ENCODE assay signal across 18 cellular contexts in the genomic region with DNA sequence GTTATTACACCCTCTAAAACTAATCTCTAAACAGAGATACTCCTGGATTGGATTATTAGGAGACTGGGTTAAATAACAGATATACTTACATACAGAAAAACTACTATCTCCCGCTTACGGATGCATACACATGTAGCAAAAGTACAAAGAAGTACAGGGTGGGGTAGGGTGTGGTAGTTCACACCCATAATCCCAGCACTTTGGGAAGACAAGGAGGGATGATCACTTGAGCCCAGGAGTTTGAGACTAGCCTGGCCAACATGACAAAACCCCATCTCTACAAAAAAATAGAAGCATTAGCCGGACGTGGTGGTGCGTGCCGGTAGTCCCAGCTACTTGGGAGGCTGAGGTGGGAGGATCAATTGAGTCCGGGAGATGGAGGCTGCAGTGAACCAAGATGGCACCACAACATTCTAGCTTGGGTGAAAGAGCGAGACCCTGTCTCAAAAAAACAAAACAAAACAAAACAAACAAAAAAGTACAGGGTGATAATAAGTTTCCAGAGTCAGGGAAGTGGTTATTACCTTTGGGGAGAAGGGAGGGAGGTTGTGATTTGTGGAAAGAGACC. TPM values are rescaled to one million over a fixed set of nuclear protein-coding genes. Genes with fewer than 3 reads are reported as not detected.
DNase-seq lines count a peak whose midpoint lies in the region; ATAC-seq, FAIRE-seq and TF ChIP-seq lines count a peak whose summit lies in the region.
"Had no signal": no experiment of that assay in that cellular context is flagged by ENCODE, and none has a peak within 500 bp of the region (broad histone marks: within the 10 kb centered on the region; RNA-seq: fewer than 3 reads in every experiment).

No MANE protein-coding gene starts in this region.

- H3K4me1 ChIP-seq in DND-41 (ENCODE audit: insufficient read depth, low read length) = peaks cover 48% of the 10 kb centered on the region
- H3K4me1 ChIP-seq in small intestine (ENCODE audit: control insufficient read depth in 2 of 2, insufficient read depth in 1 of 2, low read depth in 1 of 2, low read length in 1 of 2) = peaks cover 2 to 8% of the 10 kb centered on the region in 2 donors

- no peaks in the 10 kb centered on the region for H3K9me3 ChIP-seq in DND-41 (ENCODE audit: insufficient read depth, low read length, severe bottlenecking)
- H3K9me3 ChIP-seq in small intestine (ENCODE audit: control insufficient read depth, low read depth) = no peaks in the 10 kb centered on the region

- H3K36me3 Mint-ChIP-seq in activated T-cell treated with anti-CD3 and anti-CD28 coated beads, Interleukin-2, amount 50 U/mL, for 72 hours (ENCODE audit: insufficient read depth in 2 of 2) = peaks cover 23 to 35% of the 10 kb centered on the region in 2 donors
- peaks cover 46% of the 10 kb centered on the region for H3K36me3 Mint-ChIP-seq in activated T-helper 1 cell treated with anti-CD3 and anti-CD28 coated beads, Interleukin-12 subunit alpha, Interleukin-12 subunit beta, Interleukin-2, Interleukin-4 antibody, amounts not matched to agents 30 ng/mL and 10 ng/mL and 1 ng/mL, durations not matched to agents 14 hours and 24 hours and 36 hours (ENCODE audit: low read depth)

- H2AFZ ChIP-seq in DND-41 (ENCODE audit: low read depth, low read length) = no peak overlapping the region

- TF ChIP-seq CTCF in DND-41 (IDR thresholded peaks at IDR 0.05; ENCODE audit: borderline replicate concordance, extremely low read depth, low read length, poor library complexity, severe bottlenecking) = no peak
- TF ChIP-seq CTCF in coronary artery (IDR thresholded peaks at IDR 0.05) = no peak

- no peak for FAIRE-seq in small intestine (lab: Jason Lieb, UNC)
- FAIRE-seq: GM12892 had no signal

- peak overlapping the region; percentile 3 for H3K27ac Mint-ChIP-seq in activated T-cell treated with anti-CD3 and anti-CD28 coated beads, Interleukin-2, amount 50 U/mL, for 72 hours
- peak overlapping the region; percentile 83 for H3K27ac Mint-ChIP-seq in activated T-helper 1 cell treated with anti-CD3 and anti-CD28 coated beads, Interleukin-12 subunit alpha, Interleukin-12 subunit beta, Interleukin-2, Interleukin-4 antibody, amounts not matched to agents 30 ng/mL and 10 ng/mL and 1 ng/mL, durations not matched to agents 14 hours and 24 hours and 36 hours
- H3K27ac Mint-ChIP-seq: memory B cell had no signal

- intact Hi-C loops in activated T-helper 1 cell treated with anti-CD3 and anti-CD28 coated beads, Interleukin-12 subunit alpha, Interleukin-12 subunit beta, Interleukin-2, Interleukin-4 antibody, amounts not matched to agents 30 ng/mL and 10 ng/mL and 1 ng/mL, durations not matched to agents 14 hours and 24 hours and 36 hours (cut with micrococcal nuclease) = no loop called here

- no peak overlapping the region for H3K4me2 ChIP-seq in DND-41 (ENCODE audit: insufficient read depth, low read length)

- H3K27ac ChIP-seq in DND-41 (ENCODE audit: low read length) = peak overlapping the region; percentile 12; the same call in 1 of the 2 replicates
- H3K27ac ChIP-seq in small intestine (ENCODE audit: low read depth in 1 of 2, low read length in 1 of 2) = no peak overlapping the region
- H3K27ac ChIP-seq in coronary artery = no peak overlapping the region
- H3K27ac ChIP-seq: brain microvascular endothelial cell had no signal

- H3K4me1 Mint-ChIP-seq in activated T-cell treated with anti-CD3 and anti-CD28 coated beads, Interleukin-2, amount 50 U/mL, for 72 hours (ENCODE audit: low read depth) = peaks cover 91% of the 10 kb centered on the region
- H3K4me1 Mint-ChIP-seq in activated T-helper 1 cell treated with anti-CD3 and anti-CD28 coated beads, Interleukin-12 subunit alpha, Interleukin-12 subunit beta, Interleukin-2, Interleukin-4 antibody, amounts not matched to agents 30 ng/mL and 10 ng/mL and 1 ng/mL, durations not matched to agents 14 hours and 24 hours and 36 hours (ENCODE audit: low read depth) = peaks cover 77% of the 10 kb centered on the region

- H3K27me3 ChIP-seq in DND-41 (ENCODE audit: insufficient read depth, low read length, poor library complexity) (no peaks in the 10 kb centered on the region), small intestine (ENCODE audit: control insufficient read depth in 2 of 2, insufficient read depth in 2 of 2, low read length in 2 of 2) (no peaks in the 10 kb centered on the region)
- H3K27me3 ChIP-seq: brain microvascular endothelial cell had no signal

- no peak overlapping the region for H3K9ac ChIP-seq in DND-41 (ENCODE audit: low read depth, low read length)

- no peak for DNase-seq in activated T-cell treated with anti-CD3 and anti-CD28 coated beads, Interleukin-2, amount 50 U/mL, for 72 hours
- no peak for DNase-seq in activated T-cell treated with anti-CD3 and anti-CD28 coated beads, Interleukin-2, amount 50 U/mL, for 1 hour
- DNase-seq in DND-41 = no peak
- no peak for DNase-seq in activated T-helper 1 cell treated with anti-CD3 and anti-CD28 coated beads, Interleukin-12 subunit alpha, Interleukin-12 subunit beta, Interleukin-2, Interleukin-4 antibody, amounts not matched to agents 30 ng/mL and 10 ng/mL and 1 ng/mL, durations not matched to agents 14 hours and 24 hours and 36 hours (ENCODE audit: low spot score)
- DNase-seq in small intestine = peak; percentile 36
- DNase-seq in coronary artery (ENCODE audit: low spot score) = no peak
- DNase-seq in NCI-H1048 (lab: John Stamatoyannopoulos, UW) = no peak
- DNase-seq: brain microvascular endothelial cell; DMS79; GOT3; NCI-H2029 treated with DMSO at 0.1 percent for 48 hours; NCI-H446; NK-92 treated with Interleukin-12 subunit alpha and Interleukin-12 subunit beta, amount 100 ng/mL, for 24 hours had no signal

- H3K36me3 ChIP-seq in DND-41 (ENCODE audit: insufficient read depth, low read length) = peaks cover 28% of the 10 kb centered on the region
- H3K36me3 ChIP-seq in small intestine (ENCODE audit: control insufficient read depth in 2 of 2, insufficient read depth in 2 of 2, low read length in 2 of 2) = peaks cover 5 to 23% of the 10 kb centered on the region in 2 donors

- H3K4me3 Mint-ChIP-seq in activated T-cell treated with anti-CD3 and anti-CD28 coated beads, Interleukin-2, amount 50 U/mL, for 72 hours = no peak overlapping the region
- H3K4me3 Mint-ChIP-seq in activated T-helper 1 cell treated with anti-CD3 and anti-CD28 coated beads, Interleukin-12 subunit alpha, Interleukin-12 subunit beta, Interleukin-2, Interleukin-4 antibody, amounts not matched to agents 30 ng/mL and 10 ng/mL and 1 ng/mL, durations not matched to agents 14 hours and 24 hours and 36 hours = peak overlapping the region; percentile 4

- H3K4me3 ChIP-seq in DND-41 (ENCODE audit: low read depth in 1 of 2, low read length in 2 of 2) (no peak overlapping the region), small intestine (ENCODE audit: low read depth in 1 of 2, low read length in 2 of 2) (no peak overlapping the region), coronary artery (no peak overlapping the region)

- 73 to 87% (median 81%) methylated on average over 8 of the region's 8 CpGs for WGBS in small intestine, 3 donors

- no peak for ATAC-seq in activated T-cell treated with anti-CD3 and anti-CD28 coated beads, Interleukin-2, amount 50 U/mL, for 72 hours (replicated peaks in 1 of 2)
- ATAC-seq in DND-41 (ENCODE audit: insufficient read depth, low read depth) = no peak
- ATAC-seq in HG02759 (IDR thresholded peaks at IDR 0.05; ENCODE audit: unreplicated experiment) = no peak
- ATAC-seq: activated CD4-positive, CD25-positive, alpha-beta regulatory T cell treated with anti-CD3 and anti-CD28 coated beads, Interleukin-2, amount 50 U/mL, for 24 hours; sciatic nerve had no signal

- H3K79me2 ChIP-seq in DND-41 (ENCODE audit: insufficient read depth, low read length) = peaks cover 23% of the 10 kb centered on the region

- peaks cover 18% of the 10 kb centered on the region for H4K20me1 ChIP-seq in DND-41 (ENCODE audit: insufficient read depth, low read length)

- peaks cover 0 to 2% of the 10 kb centered on the region in 2 donors for H3K9me3 Mint-ChIP-seq in activated T-cell treated with anti-CD3 and anti-CD28 coated beads, Interleukin-2, amount 50 U/mL, for 72 hours
- H3K9me3 Mint-ChIP-seq in activated T-helper 1 cell treated with anti-CD3 and anti-CD28 coated beads, Interleukin-12 subunit alpha, Interleukin-12 subunit beta, Interleukin-2, Interleukin-4 antibody, amounts not matched to agents 30 ng/mL and 10 ng/mL and 1 ng/mL, durations not matched to agents 14 hours and 24 hours and 36 hours = no peaks in the 10 kb centered on the region
- H3K9me3 Mint-ChIP-seq: memory B cell had no signal

- no peaks in the 10 kb centered on the region for H3K27me3 Mint-ChIP-seq in activated T-cell treated with anti-CD3 and anti-CD28 coated beads, Interleukin-2, amount 50 U/mL, for 72 hours (ENCODE audit: low read depth)
- H3K27me3 Mint-ChIP-seq in activated T-helper 1 cell treated with anti-CD3 and anti-CD28 coated beads, Interleukin-12 subunit alpha, Interleukin-12 subunit beta, Interleukin-2, Interleukin-4 antibody, amounts not matched to agents 30 ng/mL and 10 ng/mL and 1 ng/mL, durations not matched to agents 14 hours and 24 hours and 36 hours (ENCODE audit: insufficient read depth) = no peaks in the 10 kb centered on the region
- H3K27me3 Mint-ChIP-seq: memory B cell had no signal

RNA-seq across cellular contexts. Expression of a gene that starts 8.1 kb away (rescaled TPM):
- 100 to 1,000 TPM; 334 to 429 TPM for total RNA-seq in activated T-cell treated with anti-CD3 and anti-CD28 coated beads, Interleukin-2, amount 50 U/mL, for 72 hours
- total RNA-seq in activated T-helper 1 cell treated with anti-CD3 and anti-CD28 coated beads, Interleukin-12 subunit alpha, Interleukin-12 subunit beta, Interleukin-2, Interleukin-4 antibody, amounts not matched to agents 30 ng/mL and 10 ng/mL and 1 ng/mL, durations not matched to agents 14 hours and 24 hours and 36 hours = 182 and 192 TPM in 2 replicates
- 100 to 1,000 TPM in 1 of 3 donors, 10 to 100 TPM in 2; 26.0 to 118 (median 62.8) TPM for polyA plus RNA-seq in small intestine
